Comparison of ENCODE assay signal across 1 cellular context in the genomic region with DNA sequence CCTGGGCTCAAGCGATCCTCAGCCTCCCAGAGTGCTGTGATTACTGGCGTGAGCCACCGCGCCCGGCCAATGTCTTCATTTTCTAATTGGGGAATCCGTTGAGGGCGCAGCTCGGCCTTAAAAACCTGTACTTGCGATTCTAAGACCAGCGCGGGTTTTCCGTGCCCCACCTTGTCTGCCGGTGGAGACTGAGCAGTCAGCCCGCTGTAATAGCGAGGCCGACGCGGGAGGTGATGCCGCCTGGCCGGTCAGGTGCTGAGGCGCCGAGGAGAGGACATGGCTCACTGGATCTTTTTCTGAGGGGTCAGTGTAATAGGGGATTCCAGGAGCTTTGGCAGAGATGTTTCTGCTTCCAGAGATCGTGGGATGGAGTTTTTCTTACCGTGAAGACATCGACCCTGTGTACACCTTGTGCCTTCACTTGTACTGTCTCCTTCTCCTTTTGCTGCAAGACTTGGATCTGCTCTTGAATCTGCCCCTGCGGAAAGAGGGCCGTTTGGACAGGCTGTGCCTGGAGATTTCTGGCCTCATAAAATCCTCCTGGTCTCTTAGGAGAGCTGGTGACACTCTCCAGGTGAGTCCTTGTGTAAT.
A peak's percentile ranks its signal among the peaks of the same experiment; 100 is the strongest.
TF ChIP-seq lines count a peak whose summit lies in the region.

No MANE protein-coding gene starts in this region.

TF ChIP-seq in endothelial cell of umbilical vein, 7 proteins besides CTCF, POLR2A, EP300 and RAD21:
- TF ChIP-seq EZH2 (IDR thresholded peaks at IDR 0.05; ENCODE audit: borderline replicate concordance, low read depth, low read length, severe bottlenecking), result peak; percentile 19
- TF ChIP-seq MYC (IDR thresholded peaks at IDR 0.05; ENCODE audit: low read depth, low read length), result no peak
TF ChIP-seq in endothelial cell of umbilical vein: peak in this region for 1.
